ENCODE assay signal across 25 cellular contexts in genomic region chr7:152587366-152587765, GRCh38.
"Had no signal": no experiment of that assay in that cellular context is flagged by ENCODE, and none has a peak within 500 bp of the region (broad histone marks: within the 10 kb centered on the region; RNA-seq: fewer than 3 reads in every experiment).

No MANE protein-coding gene starts in this region.

- H3K4me1 ChIP-seq: ascending aorta, breast epithelium, colonic mucosa, foreskin keratinocyte, pancreas, prostate gland, tibial nerve had no signal

- ATAC-seq: activated CD4-positive, CD25-positive, alpha-beta regulatory T cell treated with anti-CD3 and anti-CD28 coated beads, Interleukin-2, amount 50 U/mL, for 24 hours; foreskin keratinocyte; left cardiac atrium; naive thymus-derived CD4-positive, alpha-beta T cell; pancreas had no signal

- H3K27me3 Mint-ChIP-seq: activated CD4-positive, alpha-beta memory T cell treated with anti-CD3 and anti-CD28 coated beads for 36 hours; activated naive CD8-positive, alpha-beta T cell treated with anti-CD3 and anti-CD28 coated beads for 36 hours; central memory CD8-positive, alpha-beta T cell; naive thymus-derived CD4-positive, alpha-beta T cell had no signal

- H3K27ac ChIP-seq: ascending aorta, breast epithelium, colonic mucosa, foreskin keratinocyte, prostate gland, tibial nerve, WERI-Rb-1 had no signal

- H3K4me3 Mint-ChIP-seq: activated CD4-positive, alpha-beta memory T cell treated with anti-CD3 and anti-CD28 coated beads for 36 hours; activated naive CD4-positive, alpha-beta T cell treated with anti-CD3 and anti-CD28 coated beads for 36 hours; activated naive CD8-positive, alpha-beta T cell treated with anti-CD3 and anti-CD28 coated beads for 36 hours; activated T-helper 1 cell treated with anti-CD3 and anti-CD28 coated beads, Interleukin-12 subunit alpha, Interleukin-12 subunit beta, Interleukin-2, Interleukin-4 antibody, amounts not matched to agents 30 ng/mL and 10 ng/mL and 1 ng/mL, durations not matched to agents 14 hours and 24 hours and 36 hours; central memory CD8-positive, alpha-beta T cell; naive thymus-derived CD4-positive, alpha-beta T cell had no signal

- H3K9me3 ChIP-seq: ascending aorta, breast epithelium, colonic mucosa, pancreas, prostate gland, sigmoid colon, tibial nerve had no signal

- H3K36me3 ChIP-seq: ascending aorta, breast epithelium, colonic mucosa, pancreas, prostate gland, sigmoid colon, tibial nerve, WERI-Rb-1 had no signal

- H3K27me3 ChIP-seq: ascending aorta, breast epithelium, colonic mucosa, foreskin keratinocyte, pancreas, sigmoid colon, tibial nerve had no signal

- H3K9me3 Mint-ChIP-seq: activated CD4-positive, alpha-beta memory T cell treated with anti-CD3 and anti-CD28 coated beads for 36 hours; activated naive CD4-positive, alpha-beta T cell treated with anti-CD3 and anti-CD28 coated beads for 36 hours; activated naive CD8-positive, alpha-beta T cell treated with anti-CD3 and anti-CD28 coated beads for 36 hours; activated T-helper 1 cell treated with anti-CD3 and anti-CD28 coated beads, Interleukin-12 subunit alpha, Interleukin-12 subunit beta, Interleukin-2, Interleukin-4 antibody, amounts not matched to agents 30 ng/mL and 10 ng/mL and 1 ng/mL, durations not matched to agents 14 hours and 24 hours and 36 hours; central memory CD8-positive, alpha-beta T cell; naive thymus-derived CD4-positive, alpha-beta T cell had no signal

- DNase-seq: activated CD4-positive, alpha-beta memory T cell treated with anti-CD3 and anti-CD28 coated beads for 36 hours; activated CD4-positive, alpha-beta T cell treated with anti-CD3 and anti-CD28 coated beads for 48 hours; activated CD8-positive, alpha-beta memory T cell treated with anti-CD3 and anti-CD28 coated beads, Interleukin-2, amount 50 U/mL, for 4 hours; activated effector memory CD4-positive, alpha-beta T cell treated with anti-CD3 and anti-CD28 coated beads, Interleukin-2, amount 50 U/mL, for 16 hours; activated naive CD4-positive, alpha-beta T cell treated with anti-CD3 and anti-CD28 coated beads for 36 hours; activated naive CD8-positive, alpha-beta T cell treated with anti-CD3 and anti-CD28 coated beads for 36 hours; activated T-cell treated with anti-CD3 and anti-CD28 coated beads, Interleukin-2, amount 50 U/mL, for 1 hour; colonic mucosa; effector memory CD4-positive, alpha-beta T cell; foreskin keratinocyte; left cardiac atrium; mammary epithelial cell; midbrain; naive thymus-derived CD4-positive, alpha-beta T cell; pancreas; sigmoid colon; stimulated activated naive CD4-positive, alpha-beta T cell treated with Interleukin-2 at 50 U/mL for 16 hours; WERI-Rb-1 had no signal

- H3K27ac Mint-ChIP-seq: activated CD4-positive, alpha-beta memory T cell treated with anti-CD3 and anti-CD28 coated beads for 36 hours; activated naive CD4-positive, alpha-beta T cell treated with anti-CD3 and anti-CD28 coated beads for 36 hours; activated naive CD8-positive, alpha-beta T cell treated with anti-CD3 and anti-CD28 coated beads for 36 hours; activated T-helper 1 cell treated with anti-CD3 and anti-CD28 coated beads, Interleukin-12 subunit alpha, Interleukin-12 subunit beta, Interleukin-2, Interleukin-4 antibody, amounts not matched to agents 30 ng/mL and 10 ng/mL and 1 ng/mL, durations not matched to agents 14 hours and 24 hours and 36 hours; naive thymus-derived CD4-positive, alpha-beta T cell had no signal

- H3K4me1 Mint-ChIP-seq: activated naive CD8-positive, alpha-beta T cell treated with anti-CD3 and anti-CD28 coated beads for 36 hours; central memory CD8-positive, alpha-beta T cell; naive thymus-derived CD4-positive, alpha-beta T cell had no signal

- H3K36me3 Mint-ChIP-seq: activated CD4-positive, alpha-beta memory T cell treated with anti-CD3 and anti-CD28 coated beads for 36 hours; activated naive CD8-positive, alpha-beta T cell treated with anti-CD3 and anti-CD28 coated beads for 36 hours; naive thymus-derived CD4-positive, alpha-beta T cell had no signal

- H3K4me3 ChIP-seq: ascending aorta, breast epithelium, colonic mucosa, pancreas, prostate gland, sigmoid colon, tibial nerve had no signal
